Comparison of ENCODE assay signal across 28 cellular contexts in the genomic region with DNA sequence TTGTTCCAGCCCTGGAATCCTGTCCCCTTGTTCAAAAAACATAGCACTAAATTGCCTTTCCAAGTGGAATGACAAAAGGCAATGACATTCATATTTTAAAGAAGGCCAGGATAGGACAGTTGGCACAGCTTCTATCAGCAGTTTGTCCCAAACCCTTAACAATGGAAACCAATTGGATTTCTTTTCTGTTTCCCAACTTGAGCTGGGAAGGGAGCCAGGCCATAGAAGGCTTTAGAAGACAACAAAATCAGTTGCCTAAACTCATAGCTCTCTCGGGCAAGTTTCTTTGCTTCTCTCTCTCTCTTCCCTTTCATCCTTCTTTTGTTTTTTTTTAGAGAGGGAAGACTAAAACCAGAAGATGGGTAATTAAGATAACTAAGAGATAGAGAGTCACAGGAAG.
DNase-seq lines count a peak whose midpoint lies in the region; ATAC-seq and TF ChIP-seq lines count a peak whose summit lies in the region.
"Had no signal": no experiment of that assay in that cellular context is flagged by ENCODE, and none has a peak within 500 bp of the region (broad histone marks: within the 10 kb centered on the region; RNA-seq: fewer than 3 reads in every experiment).

No MANE protein-coding gene starts in this region.

- no peak overlapping the region for H2AFZ ChIP-seq in ACC112 (ENCODE audit: low read length, unreplicated experiment)

- no peak for ATAC-seq in GM18861 (IDR thresholded peaks at IDR 0.05; ENCODE audit: unreplicated experiment)
- no peak for ATAC-seq in HG03045 (IDR thresholded peaks at IDR 0.05; ENCODE audit: unreplicated experiment)
- ATAC-seq: activated T-cell treated with anti-CD3 and anti-CD28 coated beads, Interleukin-2, amount 50 U/mL, for 4 hours; natural killer cell treated with Interleukin-12 subunit alpha and Interleukin-12 subunit beta and Interleukin-15 and Interleukin-18, amount 100 ng/mL, for 72 hours; right cardiac atrium had no signal

- no peaks in the 10 kb centered on the region for H3K27me3 ChIP-seq in ACC112 (ENCODE audit: insufficient read depth, low read length)
- H3K27me3 ChIP-seq in ascending aorta: no peaks in the 10 kb centered on the region
- no peaks in the 10 kb centered on the region for H3K27me3 ChIP-seq in stomach
- H3K27me3 ChIP-seq: cardiac muscle cell, colonic mucosa, Peyer's patch had no signal

- TF ChIP-seq CTCF in ascending aorta (IDR thresholded peaks at IDR 0.05) (no peak), fibroblast of villous mesenchyme (IDR thresholded peaks at IDR 0.05; ENCODE audit: insufficient read depth, low read depth, low read length) (no peak), stomach (IDR thresholded peaks at IDR 0.05) (no peak)

- H3K9me3 ChIP-seq in ascending aorta (no peaks in the 10 kb centered on the region), stomach (no peaks in the 10 kb centered on the region)
- H3K9me3 ChIP-seq: colonic mucosa, HAP-1 had no signal

- no peaks in the 10 kb centered on the region for H3K79me2 ChIP-seq in ACC112 (ENCODE audit: control insufficient read depth, insufficient read depth, low read length, unreplicated experiment)

- DNase-seq in ascending aorta (ENCODE audit: low spot score in 2 of 2): no peak
- peak; percentile 39 for DNase-seq in fibroblast of villous mesenchyme (ENCODE audit: low read depth)
- no peak for DNase-seq in stomach
- DNase-seq in G401 (ENCODE audit: low spot score): no peak
- DNase-seq in activated CD4-positive, CD25-positive, alpha-beta regulatory T cell treated with anti-CD3 and anti-CD28 coated beads, Interleukin-2, amount 50 U/mL, for 72 hours: no peak
- DNase-seq: ACHN; activated CD4-positive, alpha-beta T cell treated with anti-CD3 and anti-CD28 coated beads, Interleukin-2, amount 10 ng/mL, durations not matched to agents 7 days and 5 days; activated naive CD4-positive, alpha-beta T cell; activated T-cell treated with anti-CD3 and anti-CD28 coated beads, Interleukin-2, amount 50 U/mL, for 4 hours; colonic mucosa; islet precursor cell; KG1; NCI-H1436; NCI-H2081 treated with DMSO at 0.1 percent for 48 hours; NCI-H345; Peyer's patch; right cardiac atrium; SIG-M5; stimulated activated CD4-positive, alpha-beta T cell treated with anti-CD3 and anti-CD28 coated beads, Interleukin-12 subunit alpha, Interleukin-12 subunit beta, amount 100 ng/mL, for 4 hours; stimulated activated CD4-positive, alpha-beta T cell treated with anti-CD3 and anti-CD28 coated beads, Interleukin-4, amount 100 ng/mL, for 1 hour; T-helper 9 cell; WERI-Rb-1 had no signal

- no peak overlapping the region for H3K4me3 ChIP-seq in ACC112 (ENCODE audit: low read depth, low read length)
- no peak overlapping the region for H3K4me3 ChIP-seq in ascending aorta
- no peak overlapping the region for H3K4me3 ChIP-seq in fibroblast of villous mesenchyme (ENCODE audit: low read depth, low read length)
- H3K4me3 ChIP-seq in stomach: no peak overlapping the region
- H3K4me3 ChIP-seq: cardiac muscle cell, colonic mucosa, HAP-1, Peyer's patch had no signal

- intact Hi-C loops in ascending aorta (cut with DNase I) (no loop called here), stomach (cut with DNase I; ENCODE audit: low total_unique reads) (loop anchor here (10.0 kb wide), 1 partner anchor 1209 kb away; no protein-coding TSS in a partner anchor)

- peak overlapping the region; percentile 31 for H3K27ac ChIP-seq in ACC112 (ENCODE audit: low read depth, low read length)
- peak overlapping the region; percentile 54 to 98 for H3K27ac ChIP-seq in ascending aorta
- peak overlapping the region in 3 of 5 donors; percentile 32 to 96 (median 56) for H3K27ac ChIP-seq in stomach
- H3K27ac ChIP-seq: cardiac muscle cell, colonic mucosa, Peyer's patch, WERI-Rb-1 had no signal

- TF ChIP-seq EP300 in stomach (IDR thresholded peaks at IDR 0.05): no peak

- WGBS in stomach, 5 donors: 56 to 85% (median 79%) methylated on average over 1 of the region's 1 CpG

- no peaks in the 10 kb centered on the region; the same call in 1 of the 2 replicates for H3K36me3 ChIP-seq in ACC112 (ENCODE audit: insufficient read depth, low read length)
- H3K36me3 ChIP-seq in ascending aorta: no peaks in the 10 kb centered on the region
- H3K36me3 ChIP-seq in stomach: no peaks in the 10 kb centered on the region
- H3K36me3 ChIP-seq: cardiac muscle cell, colonic mucosa, HAP-1, Peyer's patch, WERI-Rb-1 had no signal

- in situ Hi-C loops in G401 (cut with HindIII; ENCODE audit: low sequenced_read_pairs): no loop called here

- H3K4me1 ChIP-seq in ACC112 (ENCODE audit: control insufficient read depth, insufficient read depth, low read length, unreplicated experiment) (peaks cover 42% of the 10 kb centered on the region), ascending aorta (peaks cover 22 to 67% of the 10 kb centered on the region in 2 donors), stomach (peaks cover 17 to 46% (median 34%) of the 10 kb centered on the region in 4 donors)
- H3K4me1 ChIP-seq: colonic mucosa, HAP-1 had no signal

- TF ChIP-seq POLR2A in stomach (IDR thresholded peaks at IDR 0.05): no peak
